Comparison of ENCODE assay signal across 17 cellular contexts in genomic region chr1:91781916-91782622, GRCh38.
DNase-seq lines count a peak whose midpoint lies in the region; ATAC-seq and TF ChIP-seq lines count a peak whose summit lies in the region.
"Had no signal": no experiment of that assay in that cellular context is flagged by ENCODE, and none has a peak within 500 bp of the region (broad histone marks: within the 10 kb centered on the region; RNA-seq: fewer than 3 reads in every experiment).

No MANE protein-coding gene starts in this region.

- peak overlapping the region; percentile 62 for H3K4me2 ChIP-seq in fibroblast of lung (ENCODE audit: extremely low read depth, insufficient read depth, low read length)
- H3K4me2 ChIP-seq: KMS-11 had no signal

- H3K36me3 ChIP-seq in SK-N-MC (ENCODE audit: insufficient read depth, low read length), result no peaks in the 10 kb centered on the region
- no peaks in the 10 kb centered on the region for H3K36me3 ChIP-seq in fibroblast of lung (ENCODE audit: control insufficient read depth, insufficient read depth, low read length)
- no peaks in the 10 kb centered on the region for H3K36me3 ChIP-seq in gastrocnemius medialis
- H3K36me3 ChIP-seq in SJCRH30, result no peaks in the 10 kb centered on the region

- ATAC-seq in gastrocnemius medialis (no peak), HG03565 (IDR thresholded peaks at IDR 0.05; ENCODE audit: unreplicated experiment) (no peak)

- H3K27ac ChIP-seq in AG04450 (ENCODE audit: low read depth, low read length) (peak overlapping the region; percentile 82), SK-N-MC (peak overlapping the region; percentile 97), fibroblast of lung (ENCODE audit: insufficient read depth, low read length) (peak overlapping the region; percentile 35), gastrocnemius medialis (peak overlapping the region in 3 of 4 donors; percentile 46 to 53 (median 47)), SJCRH30 (no peak overlapping the region)
- H3K27ac ChIP-seq: KMS-11 had no signal

- no peaks in the 10 kb centered on the region for H3K27me3 ChIP-seq in AG04450 (ENCODE audit: control insufficient read depth, insufficient read depth, low read length)
- no peaks in the 10 kb centered on the region for H3K27me3 ChIP-seq in fibroblast of lung (ENCODE audit: control insufficient read depth, insufficient read depth, low read length)
- no peaks in the 10 kb centered on the region for H3K27me3 ChIP-seq in gastrocnemius medialis
- no peaks in the 10 kb centered on the region for H3K27me3 ChIP-seq in SJCRH30
- H3K27me3 ChIP-seq: upper lobe of left lung had no signal

- DNase-seq in AG04450 (ENCODE audit: low read depth, low spot score) (no peak), SK-N-MC (ENCODE audit: low read depth, low spot score) (no peak), fibroblast of lung (ENCODE audit: low read depth in 2 of 2) (peak in 1 of 2 donors; percentile 43), gastrocnemius medialis (no peak), kidney tubule cell (ENCODE audit: low spot score) (no peak), GM19238 (ENCODE audit: insufficient read length, low spot score) (no peak), SJCRH30 (no peak)
- DNase-seq: activated B cell treated with CpG ODN at 0.5 μM for 24 hours; activated gamma-delta T cell treated with Interleukin-2 at 50 U/mL for 16 hours; AML-193; kidney; NCI-H1436; NCI-H510A; stimulated activated CD4-positive, alpha-beta T cell treated with anti-CD3 and anti-CD28 coated beads, Interleukin-2, amount 100 ng/mL, for 24 hours; upper lobe of left lung had no signal

- peak overlapping the region; percentile 64 for H3K9ac ChIP-seq in SK-N-MC (ENCODE audit: insufficient read length)
- no peak overlapping the region for H3K9ac ChIP-seq in fibroblast of lung (ENCODE audit: insufficient read depth, low read length)
- H3K9ac ChIP-seq: KMS-11 had no signal

- H3K4me3 ChIP-seq in AG04450 (ENCODE audit: low read depth, low read length), result no peak overlapping the region
- H3K4me3 ChIP-seq in SK-N-MC, result peak overlapping the region; percentile 62
- H3K4me3 ChIP-seq in fibroblast of lung (replicated peaks in 1 of 4; ENCODE audit: control extremely low read depth in 1 of 4, insufficient read depth in 1 of 4, low read depth in 3 of 4, low read length in 4 of 4), result no peak overlapping the region
- no peak overlapping the region for H3K4me3 ChIP-seq in gastrocnemius medialis
- no peak overlapping the region for H3K4me3 ChIP-seq in SJCRH30
- H3K4me3 ChIP-seq: upper lobe of left lung had no signal

- POLR2A ChIA-PET in AG04450 (lab: Yijun Ruan, JAX), result interaction anchor here (0.8 to 1.9 kb wide), 3 partner anchors 44 to 207 kb away, joined by 3 to 4 read pairs (median 3); partner anchors contain the start of gene TGFBR3

- intact Hi-C loops in gastrocnemius medialis (cut with DNase I; ENCODE audit: low total_unique reads), result no loop called here

- H3K9me3 ChIP-seq in AG04450 (ENCODE audit: control insufficient read depth, insufficient read depth, low read length) (no peaks in the 10 kb centered on the region), SK-N-MC (ENCODE audit: low read depth, low read length) (no peaks in the 10 kb centered on the region), fibroblast of lung (ENCODE audit: control insufficient read depth, insufficient read depth, low read depth, low read length) (no peaks in the 10 kb centered on the region), gastrocnemius medialis (no peaks in the 10 kb centered on the region), SJCRH30 (replicated peaks) (no peaks in the 10 kb centered on the region)
- H3K9me3 ChIP-seq: upper lobe of left lung had no signal

- no peak overlapping the region for H2AFZ ChIP-seq in fibroblast of lung (ENCODE audit: low read length)

- H4K20me1 ChIP-seq in fibroblast of lung (ENCODE audit: control insufficient read depth, extremely low read depth, insufficient read depth, low read length), result no peaks in the 10 kb centered on the region

- no peak for TF ChIP-seq POLR2A in gastrocnemius medialis (IDR thresholded peaks at IDR 0.05)

- in situ Hi-C loops in gastrocnemius medialis (cut with MboI; ENCODE audit: low sequenced_read_pairs in 4 of 4), result no loop called here

- TF ChIP-seq CTCF in AG04450 (IDR thresholded peaks at IDR 0.05; ENCODE audit: low read depth, low read length) (no peak), fibroblast of lung (conservative IDR thresholded peaks at IDR 0.05 in 1 of 2, IDR thresholded peaks at IDR 0.05 in 1 of 2; ENCODE audit: low read depth in 1 of 2, low read length in 2 of 2) (no peak), gastrocnemius medialis (IDR thresholded peaks at IDR 0.05 in 4 of 5, conservative IDR thresholded peaks at IDR 0.05 in 1 of 5) (no peak)

- H3K4me1 ChIP-seq in fibroblast of lung (ENCODE audit: control insufficient read depth, extremely low read depth, insufficient read depth, low read length) (peaks cover 18% of the 10 kb centered on the region), gastrocnemius medialis (peaks cover 29 to 37% of the 10 kb centered on the region in 2 donors), SJCRH30 (peaks cover 18% of the 10 kb centered on the region)

- peaks cover 3% of the 10 kb centered on the region for H3K79me2 ChIP-seq in fibroblast of lung (ENCODE audit: control insufficient read depth, insufficient read depth, low read length)

- CTCF ChIA-PET in AG04450 (lab: Charles Lee), result no interaction called here
